In the genomic region with DNA sequence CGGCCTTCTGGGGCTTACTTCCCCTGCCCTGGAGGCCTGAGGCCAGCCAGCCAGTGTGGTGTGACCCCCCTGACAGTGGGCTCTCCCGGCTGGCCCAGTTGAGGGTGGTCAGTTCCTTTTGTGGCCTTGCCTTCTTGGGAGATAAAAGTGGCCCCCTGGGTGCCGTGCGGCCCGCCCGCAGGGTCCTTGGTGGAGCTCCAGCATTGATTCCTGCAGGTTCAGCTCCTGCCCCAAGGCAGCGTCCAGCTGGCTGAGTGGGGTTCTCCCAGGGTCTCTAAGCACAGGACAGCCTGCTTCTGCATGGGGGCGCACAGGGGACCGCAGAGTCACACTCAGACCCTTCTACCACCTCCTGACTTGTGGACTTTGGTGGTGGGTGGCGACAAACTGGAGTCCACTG, we compare ENCODE assay signal across 13 cellular contexts.
"Had no signal": no experiment of that assay in that cellular context is flagged by ENCODE, and none has a peak within 500 bp of the region (broad histone marks: within the 10 kb centered on the region; RNA-seq: fewer than 3 reads in every experiment).

No MANE protein-coding gene starts in this region.

- H3K4me3 ChIP-seq: gastrocnemius medialis, spleen had no signal

- H3K27me3 Mint-ChIP-seq: activated naive CD4-positive, alpha-beta T cell treated with anti-CD3 and anti-CD28 coated beads, Interleukin-2, amount 10 ng/mL, durations not matched to agents 7 days and 5 days; T-helper 17 cell had no signal

- H3K4me3 Mint-ChIP-seq: activated naive CD4-positive, alpha-beta T cell treated with anti-CD3 and anti-CD28 coated beads, Interleukin-2, amount 10 ng/mL, durations not matched to agents 7 days and 5 days; T-helper 17 cell had no signal

- DNase-seq: activated naive CD4-positive, alpha-beta T cell treated with anti-CD3 and anti-CD28 coated beads, Interleukin-2, amount 10 ng/mL, durations not matched to agents 7 days and 5 days; central memory CD4-positive, alpha-beta T cell; cortex of kidney; effector CD8-positive, alpha-beta T cell; gastrocnemius medialis; left ventricle myocardium superior; right cardiac atrium; spleen; stimulated activated CD4-positive, alpha-beta T cell treated with anti-CD3 and anti-CD28 coated beads, Interleukin-2, amount 100 ng/mL, for 24 hours; stimulated activated naive CD8-positive, alpha-beta T cell treated with anti-CD3 and anti-CD28 coated beads, Interleukin-15, Interleukin-2, amounts not matched to agents 100 U/mL and 50 U/mL, for 24 hours; T-helper 17 cell had no signal

- H3K27me3 ChIP-seq: gastrocnemius medialis, spleen had no signal

- H3K27ac Mint-ChIP-seq: activated naive CD4-positive, alpha-beta T cell treated with anti-CD3 and anti-CD28 coated beads, Interleukin-2, amount 10 ng/mL, durations not matched to agents 7 days and 5 days; activated T-helper 2 cell treated with anti-CD3 and anti-CD28 coated beads, Interferon-gamma antibody, Interleukin-2, Interleukin-4, amounts not matched to agents 10 μg/mL and 5 μg/mL and 100 μg/mL, durations not matched to agents 14 hours and 24 hours and 36 hours; T-helper 17 cell had no signal

- H3K27ac ChIP-seq: spleen had no signal

- ATAC-seq: activated CD4-positive, CD25-positive, alpha-beta regulatory T cell treated with anti-CD3 and anti-CD28 coated beads, Interleukin-2, amount 50 U/mL, for 24 hours; gastrocnemius medialis; left ventricle myocardium superior; right cardiac atrium; stimulated activated naive CD8-positive, alpha-beta T cell treated with anti-CD3 and anti-CD28 coated beads, Interleukin-15, Interleukin-2, amounts not matched to agents 100 U/mL and 50 U/mL, for 24 hours; T-helper 17 cell had no signal

- H3K9me3 Mint-ChIP-seq: activated naive CD4-positive, alpha-beta T cell treated with anti-CD3 and anti-CD28 coated beads, Interleukin-2, amount 10 ng/mL, durations not matched to agents 7 days and 5 days; activated T-helper 2 cell treated with anti-CD3 and anti-CD28 coated beads, Interferon-gamma antibody, Interleukin-2, Interleukin-4, amounts not matched to agents 10 μg/mL and 5 μg/mL and 100 μg/mL, durations not matched to agents 14 hours and 24 hours and 36 hours had no signal

- H3K36me3 ChIP-seq: gastrocnemius medialis, spleen had no signal

- H3K9me3 ChIP-seq: gastrocnemius medialis, spleen had no signal
